In the genomic region with DNA sequence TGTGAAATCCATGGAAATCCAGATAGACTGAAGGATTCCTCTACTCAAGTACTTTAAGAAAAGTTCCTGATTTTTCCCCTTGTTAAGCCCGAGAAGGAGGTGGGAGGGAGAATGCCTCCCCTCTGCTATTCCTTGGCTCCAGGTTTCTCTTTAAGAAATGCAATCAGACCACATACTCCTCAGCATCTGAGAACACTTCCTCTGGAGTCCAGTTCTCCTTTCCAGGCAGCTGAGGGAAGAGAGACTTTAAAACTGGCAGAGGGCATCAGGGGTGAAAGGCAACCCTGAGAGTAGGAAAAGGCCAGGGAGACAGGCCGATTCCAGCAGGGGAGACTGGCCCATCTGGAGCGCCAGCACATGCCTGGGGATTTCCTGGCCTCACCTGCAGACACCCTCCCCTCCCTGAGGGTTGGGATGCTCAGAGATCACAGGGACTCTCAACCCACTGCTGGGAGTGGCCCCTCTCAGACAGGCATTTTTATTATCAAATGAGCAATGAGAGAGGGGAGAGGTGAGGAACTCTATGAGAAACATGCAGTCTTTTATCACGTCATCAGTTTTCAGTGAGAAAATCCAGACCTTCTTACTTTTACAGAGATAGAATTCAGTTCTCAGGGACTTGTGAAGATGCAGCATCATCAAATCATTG, we compare ENCODE assay signal across 12 cellular contexts. TPM values are rescaled to one million over a fixed set of nuclear protein-coding genes. Genes with fewer than 3 reads are reported as not detected.
A peak's percentile ranks its signal among the peaks of the same experiment; 100 is the strongest.
DNase-seq lines count a peak whose midpoint lies in the region; ATAC-seq, FAIRE-seq and TF ChIP-seq lines count a peak whose summit lies in the region.
"Had no signal": no experiment of that assay in that cellular context is flagged by ENCODE, and none has a peak within 500 bp of the region (broad histone marks: within the 10 kb centered on the region; RNA-seq: fewer than 3 reads in every experiment).

No MANE protein-coding gene starts in this region.

- 58 to 73% methylated on average over 3 to 4 of the region's 4 CpGs for WGBS in thyroid gland, 2 donors
- WGBS in gastroesophageal sphincter (ENCODE audit: low coverage in 1 of 2), 2 donors = 65% methylated on average over 3 of the region's 4 CpGs; no CpG with 5 or more reads in 1 of the 2 donors

- H3K27me3 Mint-ChIP-seq in activated T-helper 17 cell treated with anti-CD3 and anti-CD28 coated beads, Interleukin-2, amount 50 U/mL, for 72 hours = peaks cover 3% of the 10 kb centered on the region

- H3K9me1 ChIP-seq in keratinocyte (ENCODE audit: control insufficient read depth, extremely low read depth, insufficient read depth, low read length) = peaks cover 2% of the 10 kb centered on the region

- peak overlapping the region; percentile 83 for H3K4me2 ChIP-seq in keratinocyte (ENCODE audit: control insufficient read depth, extremely low read depth, insufficient read depth, low read depth, low read length)

- no peak for TF ChIP-seq EP300 in gastroesophageal sphincter (IDR thresholded peaks at IDR 0.05)

- TF ChIP-seq POLR2A in thyroid gland (IDR thresholded peaks at IDR 0.05) (no peak), gastroesophageal sphincter (IDR thresholded peaks at IDR 0.05) (no peak)

- H3K4me1 ChIP-seq in HEK293 (ENCODE audit: control insufficient read depth, insufficient read depth, low read length) (peaks cover 7% of the 10 kb centered on the region), keratinocyte (ENCODE audit: control insufficient read depth, extremely low read depth, insufficient read depth, low read length) (peaks cover 40% of the 10 kb centered on the region), thyroid gland (peaks cover 44 to 48% of the 10 kb centered on the region in 2 donors), gastroesophageal sphincter (peaks cover 0 to 42% (median 9%) of the 10 kb centered on the region in 3 donors)

- TF ChIP-seq CTCF in HEK293 (tag by site-specific recombination; IDR thresholded peaks at IDR 0.05) (no peak), keratinocyte (optimal IDR thresholded peaks at IDR 0.05 in 1 of 3, IDR thresholded peaks at IDR 0.05 in 1 of 3, conservative IDR thresholded peaks at IDR 0.05 in 1 of 3; ENCODE audit: extremely low read depth in 1 of 3, insufficient read depth in 2 of 3, low read length in 3 of 3) (no peak), thyroid gland (IDR thresholded peaks at IDR 0.05) (no peak), gastroesophageal sphincter (IDR thresholded peaks at IDR 0.05) (no peak)

- no peaks in the 10 kb centered on the region for H4K20me1 ChIP-seq in keratinocyte (ENCODE audit: control insufficient read depth, extremely low read depth, insufficient read depth, low read length)

- H3K27ac ChIP-seq in HEK293 (ENCODE audit: extremely low read depth, low read depth, low read length) (no peak overlapping the region), keratinocyte (ENCODE audit: control insufficient read depth, insufficient read depth, low read length) (peak overlapping the region; percentile 99), thyroid gland (peak overlapping the region; percentile 77 to 95 (median 90)), gastroesophageal sphincter (peak overlapping the region in 2 of 4 donors; percentile 29 to 43)
- H3K27ac ChIP-seq: SJCRH30 had no signal

- H3K4me3 ChIP-seq in HEK293 (ENCODE audit: low read depth, low read length) (no peak overlapping the region), keratinocyte (ENCODE audit: control insufficient read depth in 2 of 3, extremely low read depth in 1 of 3, insufficient read depth in 2 of 3, low read depth in 1 of 3, low read length in 3 of 3) (peak overlapping the region in 1 of 3 experiments; percentile 13), thyroid gland (replicated peaks in 1 of 3) (no peak overlapping the region), gastroesophageal sphincter (no peak overlapping the region)
- H3K4me3 ChIP-seq: SJCRH30 had no signal

- H3K9me3 ChIP-seq in HEK293 (ENCODE audit: control insufficient read depth, insufficient read depth, low read depth, low read length) (no peaks in the 10 kb centered on the region), keratinocyte (ENCODE audit: control insufficient read depth, low read depth, low read length) (no peaks in the 10 kb centered on the region), thyroid gland (no peaks in the 10 kb centered on the region), gastroesophageal sphincter (no peaks in the 10 kb centered on the region)
- H3K9me3 ChIP-seq: SJCRH30 had no signal

- H3K36me3 ChIP-seq in HEK293 (ENCODE audit: control insufficient read depth in 2 of 2, insufficient read depth in 1 of 2, low read length in 2 of 2) = no peaks in the 10 kb centered on the region
- H3K36me3 ChIP-seq in keratinocyte (ENCODE audit: control insufficient read depth in 2 of 2, extremely low read depth in 1 of 2, insufficient read depth in 2 of 2, low read length in 2 of 2) = peaks cover 2 to 9% of the 10 kb centered on the region in 2 experiments
- no peaks in the 10 kb centered on the region for H3K36me3 ChIP-seq in thyroid gland
- H3K36me3 ChIP-seq in gastroesophageal sphincter = no peaks in the 10 kb centered on the region
- H3K36me3 ChIP-seq: SJCRH30 had no signal

- H3K4me3 Mint-ChIP-seq in activated T-helper 17 cell treated with anti-CD3 and anti-CD28 coated beads, Interleukin-2, amount 50 U/mL, for 72 hours = no peak overlapping the region
- H3K4me3 Mint-ChIP-seq: memory B cell had no signal

- peak; percentile 83 for FAIRE-seq in keratinocyte (lab: Jason Lieb, UNC)

- peak overlapping the region; percentile 91 for H3K27ac Mint-ChIP-seq in activated T-helper 17 cell treated with anti-CD3 and anti-CD28 coated beads, Interleukin-2, amount 50 U/mL, for 72 hours
- H3K27ac Mint-ChIP-seq: memory B cell had no signal

- CTCF ChIA-PET in HEK293 (lab: Yijun Ruan, JAX) = interaction anchor here (0.7 kb wide), 1 partner anchor 13 kb away, joined by 3 read pairs; no protein-coding TSS in a partner anchor

- peaks cover 17% of the 10 kb centered on the region for H3K4me1 Mint-ChIP-seq in activated T-helper 17 cell treated with anti-CD3 and anti-CD28 coated beads, Interleukin-2, amount 50 U/mL, for 72 hours

- peak overlapping the region; percentile 98 for H3K9ac ChIP-seq in keratinocyte (ENCODE audit: control insufficient read depth, extremely low read depth, insufficient read depth, low read length)

- no peaks in the 10 kb centered on the region for H3K9me3 Mint-ChIP-seq in activated T-helper 17 cell treated with anti-CD3 and anti-CD28 coated beads, Interleukin-2, amount 50 U/mL, for 72 hours
- H3K9me3 Mint-ChIP-seq: memory B cell had no signal

- no peak for DNase-seq in keratinocyte (ENCODE audit: low read depth, low spot score)
- peak in 1 of 2 donors; percentile 29 for DNase-seq in thyroid gland
- DNase-seq: activated CD4-positive, CD25-positive, alpha-beta regulatory T cell; activated T-cell treated with anti-CD3 and anti-CD28 coated beads for 4 hours; NCI-H1105; SJCRH30 had no signal

- POLR2A ChIA-PET in HEK293 (lab: Yijun Ruan, JAX) = interaction anchor here (0.8 kb wide), 1 partner anchor 15 kb away, joined by 3 read pairs; no protein-coding TSS in a partner anchor

- peak overlapping the region; percentile 62 for H2AFZ ChIP-seq in keratinocyte (ENCODE audit: control insufficient read depth, low read length)

- H3K27me3 ChIP-seq in keratinocyte (ENCODE audit: control insufficient read depth, extremely low read depth, insufficient read depth, low read length) (no peaks in the 10 kb centered on the region), thyroid gland (no peaks in the 10 kb centered on the region), gastroesophageal sphincter (no peaks in the 10 kb centered on the region)
- H3K27me3 ChIP-seq: SJCRH30 had no signal

- dilution Hi-C loops in keratinocyte (cut with MboI; ENCODE audit: extremely low pct_ligation_motif_present, low sequenced_read_pairs) = no loop called here

- intact Hi-C loops in thyroid gland (cut with DNase I) = no loop called here

- peaks cover 30% of the 10 kb centered on the region for H3K79me2 ChIP-seq in keratinocyte (ENCODE audit: control insufficient read depth, insufficient read depth, low read length)

- no peak for ATAC-seq in activated T-helper 17 cell treated with anti-CD3 and anti-CD28 coated beads, Interleukin-2, amount 50 U/mL, for 72 hours (replicated peaks)
- ATAC-seq in GM21619 (IDR thresholded peaks at IDR 0.05; ENCODE audit: unreplicated experiment) (no peak), gastroesophageal sphincter (no peak), HG03565 (IDR thresholded peaks at IDR 0.05; ENCODE audit: unreplicated experiment) (no peak)

- H3K36me3 Mint-ChIP-seq in activated T-helper 17 cell treated with anti-CD3 and anti-CD28 coated beads, Interleukin-2, amount 50 U/mL, for 72 hours (ENCODE audit: low read depth) = peaks cover 8% of the 10 kb centered on the region
- H3K36me3 Mint-ChIP-seq: memory B cell had no signal

TF ChIP-seq in HEK293, 187 proteins besides CTCF, POLR2A, EP300 and RAD21 (continues in another document):
- TF ChIP-seq ZNF24 (tag by site-specific recombination; IDR thresholded peaks at IDR 0.05) (no peak), ZNF521 (tag by site-specific recombination; IDR thresholded peaks at IDR 0.05) (no peak), ZNF600 (tag by site-specific recombination; IDR thresholded peaks at IDR 0.05) (no peak), ZNF792 (tag by site-specific recombination; IDR thresholded peaks at IDR 0.05) (no peak), ZNF311 (tag by site-specific recombination; IDR thresholded peaks at IDR 0.05; ENCODE audit: borderline replicate concordance) (no peak), ZNF654 (tag by site-specific recombination; IDR thresholded peaks at IDR 0.05; ENCODE audit: low read depth) (no peak), ZBTB17 (tag by site-specific recombination; IDR thresholded peaks at IDR 0.05) (peak; percentile 54; the same call in 1 of the 2 replicates), ZNF48 (tag by site-specific recombination; IDR thresholded peaks at IDR 0.05) (no peak)

RNA-seq across cellular contexts. Expression of a gene that starts 1.9 kb away (rescaled TPM):
- 10 to 100 TPM; 36.7 to 60.2 TPM for total RNA-seq in activated T-helper 17 cell treated with anti-CD3 and anti-CD28 coated beads, Interleukin-2, amount 50 U/mL, for 72 hours
- 356 to 610 TPM (median 583 TPM) in 3 replicates for polyA plus RNA-seq in keratinocyte
- polyA plus RNA-seq in keratinocyte (2011; ENCODE audit: low read depth) = 96.0 TPM
- polyA plus RNA-seq in keratinocyte (2011; cell fraction: cytosol; rRNA removed) = 120 and 273 TPM in 2 replicates
- polyA plus RNA-seq in keratinocyte (2011; cell fraction: nucleus; rRNA removed) = 717 and 740 TPM in 2 replicates
- polyA plus RNA-seq in keratinocyte (2012; ENCODE audit: low replicate concordance) = 229 and 605 TPM in 2 replicates
- 709 to 1,030 TPM (median 926 TPM) in 3 replicates for polyA minus RNA-seq in keratinocyte
- polyA minus RNA-seq in keratinocyte (2011; cell fraction: cytosol; rRNA and poly(A)+ RNA removed) = 113 TPM
- 252 and 568 TPM in 2 replicates for polyA minus RNA-seq in keratinocyte (2011; cell fraction: nucleus; rRNA and poly(A)+ RNA removed)
- 100 to 1,000 TPM; 459 to 634 (median 503) TPM for total RNA-seq in thyroid gland
- total RNA-seq in gastroesophageal sphincter = 100 to 1,000 TPM in 3 of 4 donors, 10 to 100 TPM in 1; 50.0 to 482 (median 331) TPM
